In the genomic region with DNA sequence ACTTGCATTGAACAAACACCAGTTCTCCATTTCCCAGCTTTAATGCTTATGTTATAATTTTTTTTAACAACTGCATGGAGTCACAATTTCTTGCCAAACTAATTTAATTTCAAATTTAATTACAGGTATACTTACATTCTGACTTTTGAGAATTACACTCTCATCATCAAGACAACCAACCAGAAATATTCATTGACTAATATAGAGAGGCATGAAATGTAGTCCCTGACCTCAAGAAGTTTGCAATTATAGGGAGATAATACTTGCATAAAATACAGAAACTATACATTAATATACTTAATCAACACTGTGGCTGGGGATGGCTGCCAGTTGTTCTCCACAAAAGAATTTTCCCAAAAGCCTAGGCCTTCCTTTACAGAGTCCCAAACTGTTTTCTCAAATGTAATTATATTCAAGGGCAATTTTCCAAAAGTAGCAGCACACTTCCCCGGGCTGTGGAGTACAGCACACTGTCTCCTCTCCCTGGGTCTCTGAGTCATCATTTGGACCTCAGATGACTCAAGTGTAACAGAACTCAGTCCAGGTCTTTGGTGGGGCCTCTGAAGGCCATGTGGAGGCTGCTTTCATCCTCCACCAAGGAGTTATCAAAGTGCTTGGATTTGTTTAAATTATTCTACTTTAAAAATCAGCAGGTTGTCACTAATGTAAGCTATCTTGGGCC, we compare ENCODE assay signal across 11 cellular contexts.
DNase-seq lines count a peak whose midpoint lies in the region; FAIRE-seq and TF ChIP-seq lines count a peak whose summit lies in the region.
"Had no signal": no experiment of that assay in that cellular context is flagged by ENCODE, and none has a peak within 500 bp of the region (broad histone marks: within the 10 kb centered on the region; RNA-seq: fewer than 3 reads in every experiment).

No MANE protein-coding gene starts in this region.

- no peaks in the 10 kb centered on the region for H3K27me3 ChIP-seq in BJ (ENCODE audit: control insufficient read depth, insufficient read depth, low read length)
- H3K27me3 ChIP-seq in osteoblast (ENCODE audit: insufficient read depth, low read length), result no peaks in the 10 kb centered on the region

- peak overlapping the region; percentile 40 for H3K4me2 ChIP-seq in osteoblast (ENCODE audit: insufficient read depth, low read length)

- H3K27me3 Mint-ChIP-seq in endothelial cell (ENCODE audit: unreplicated experiment), result no peaks in the 10 kb centered on the region

- H3K4me1 Mint-ChIP-seq in endothelial cell (ENCODE audit: unreplicated experiment), result no peaks in the 10 kb centered on the region

- H3K36me3 ChIP-seq in BJ (ENCODE audit: control insufficient read depth, insufficient read depth, low read length), result no peaks in the 10 kb centered on the region
- no peaks in the 10 kb centered on the region for H3K36me3 ChIP-seq in osteoblast (ENCODE audit: insufficient read depth, low read length)

- no peak overlapping the region for H3K27ac Mint-ChIP-seq in endothelial cell (ENCODE audit: unreplicated experiment)

- DNase-seq in BJ (ENCODE audit: low read depth) (peak; percentile 41), RCC 7860 (ENCODE audit: low spot score) (peak; percentile 61), fibroblast of pulmonary artery (ENCODE audit: low read depth) (peak; percentile 84), osteoblast (ENCODE audit: insufficient read length, low spot score, missing footprints) (peak; percentile 39), endothelial cell (ENCODE audit: low spot score) (no peak), KG1 (lab: John Stamatoyannopoulos, UW) (no peak)
- DNase-seq in activated CD8-positive, alpha-beta memory T cell treated with anti-CD3 and anti-CD28 coated beads for 24 hours, result no peak
- no peak for DNase-seq in activated naive CD4-positive, alpha-beta T cell treated with Interleukin-2 at 50 U/mL for 16 hours
- DNase-seq: Caco-2, MM.1S, SHP77 treated with DMSO at 0.1 percent for 48 hours had no signal

- no peak overlapping the region for H2AFZ ChIP-seq in osteoblast (ENCODE audit: low read length)

- H3K4me3 Mint-ChIP-seq in endothelial cell (ENCODE audit: unreplicated experiment), result no peak overlapping the region

- no peak overlapping the region for H3K27ac ChIP-seq in osteoblast (ENCODE audit: low read depth, low read length)

- H4K20me1 ChIP-seq in osteoblast (ENCODE audit: insufficient read depth, low read length), result no peaks in the 10 kb centered on the region

- POLR2A ChIA-PET in BJ (lab: Charles Lee), result no interaction called here

- H3K36me3 Mint-ChIP-seq in endothelial cell (ENCODE audit: low read depth, unreplicated experiment), result no peaks in the 10 kb centered on the region

- no peaks in the 10 kb centered on the region for H3K9me3 ChIP-seq in osteoblast (ENCODE audit: low read depth, low read length)
- H3K9me3 ChIP-seq: Caco-2 had no signal

- no peaks in the 10 kb centered on the region for H3K79me2 ChIP-seq in osteoblast (ENCODE audit: insufficient read depth, low read length)

- no peak overlapping the region for H3K4me3 ChIP-seq in BJ (ENCODE audit: low read depth, low read length)
- H3K4me3 ChIP-seq in fibroblast of pulmonary artery (replicated peaks; ENCODE audit: low read depth, low read length), result no peak overlapping the region
- no peak overlapping the region for H3K4me3 ChIP-seq in osteoblast (ENCODE audit: insufficient read depth, low read length)

- no peak for TF ChIP-seq CTCF in BJ (IDR thresholded peaks at IDR 0.05; ENCODE audit: insufficient read depth, low read depth, low read length)
- no peak for TF ChIP-seq CTCF in fibroblast of pulmonary artery (IDR thresholded peaks at IDR 0.05; ENCODE audit: low read length, missing control alignments)
- no peak for TF ChIP-seq CTCF in osteoblast (IDR thresholded peaks at IDR 0.05; ENCODE audit: extremely low read depth, low read depth, low read length)
- no peak for TF ChIP-seq CTCF in endothelial cell (IDR thresholded peaks at IDR 0.05; ENCODE audit: unreplicated experiment)

- peaks cover 6% of the 10 kb centered on the region for H3K4me1 ChIP-seq in osteoblast (ENCODE audit: insufficient read depth, low read length)

- FAIRE-seq in RCC 7860 (lab: Jason Lieb, UNC), result peak; percentile 82

- no peaks in the 10 kb centered on the region for H3K9me3 Mint-ChIP-seq in endothelial cell (ENCODE audit: unreplicated experiment)

- CTCF ChIA-PET in BJ (lab: Yijun Ruan, JAX), result no interaction called here

Comparison
In these comparisons a context has a peak if more than half of its experiments do, and no peak if none do; other contexts are left out.
1. DNase-seq: peak in BJ (single experiment), RCC 7860 (single experiment), fibroblast of pulmonary artery (single experiment) and osteoblast (single experiment); none in endothelial cell (single experiment), activated CD8-positive, alpha-beta memory T cell treated with anti-CD3 and anti-CD28 coated beads for 24 hours (single experiment), activated naive CD4-positive, alpha-beta T cell treated with Interleukin-2 at 50 U/mL for 16 hours (single experiment) and KG1 (single experiment).